ENCODE assay signal across 8 cellular contexts in genomic region chr1:23367791-23368561, GRCh38. TPM values are rescaled to one million over a fixed set of nuclear protein-coding genes. Genes with fewer than 3 reads are reported as not detected.
A peak's percentile ranks its signal among the peaks of the same experiment; 100 is the strongest.
DNase-seq lines count a peak whose midpoint lies in the region; ATAC-seq and TF ChIP-seq lines count a peak whose summit lies in the region.

No MANE protein-coding gene starts in this region.

- CTCF ChIA-PET in activated naive CD4-positive, alpha-beta T cell treated with anti-CD3 and anti-CD28 coated beads, Interleukin-2, amount 10 ng/mL, durations not matched to agents 7 days and 5 days (lab: Charles Lee): interaction anchor here (0.8 to 1.5 kb wide), 6 partner anchors 22 to 190 kb away, joined by 3 to 7 read pairs (median 4); partner anchors contain the start of gene HNRNPR

- no peaks in the 10 kb centered on the region; the same call in 1 of the 2 replicates for H3K27me3 Mint-ChIP-seq in HFFc6 (ENCODE audit: insufficient read depth)
- H3K27me3 Mint-ChIP-seq in activated naive CD4-positive, alpha-beta T cell treated with anti-CD3 and anti-CD28 coated beads, Interleukin-2, amount 10 ng/mL, durations not matched to agents 7 days and 5 days: no peaks in the 10 kb centered on the region

- H3K36me3 ChIP-seq in gastroesophageal sphincter (peaks cover 1 to 39% of the 10 kb centered on the region in 2 donors), neutrophil (no peaks in the 10 kb centered on the region)

- H3K4me3 ChIP-seq in gastroesophageal sphincter (peak overlapping the region; percentile 46 to 64), neutrophil (ENCODE audit: low read depth in 1 of 2, low read length in 1 of 2) (peak overlapping the region; percentile 99 to 100)

- H3K27ac Mint-ChIP-seq in HFFc6: peak overlapping the region; percentile 92
- H3K27ac Mint-ChIP-seq in activated naive CD4-positive, alpha-beta T cell treated with anti-CD3 and anti-CD28 coated beads, Interleukin-2, amount 10 ng/mL, durations not matched to agents 7 days and 5 days: peak overlapping the region; percentile 98

- peak overlapping the region; percentile 86 to 100 (median 97) for H3K27ac ChIP-seq in gastroesophageal sphincter
- H3K27ac ChIP-seq in neutrophil: peak overlapping the region; percentile 85
- peak overlapping the region; percentile 99 for H3K27ac ChIP-seq in substantia nigra (ENCODE audit: low read depth, low read length, poor library complexity, severe bottlenecking)

- peak overlapping the region; percentile 93 for H3K4me3 Mint-ChIP-seq in HFFc6
- peak overlapping the region; percentile 97 for H3K4me3 Mint-ChIP-seq in activated naive CD4-positive, alpha-beta T cell treated with anti-CD3 and anti-CD28 coated beads, Interleukin-2, amount 10 ng/mL, durations not matched to agents 7 days and 5 days

- peaks cover 50% of the 10 kb centered on the region for H3K36me3 Mint-ChIP-seq in HFFc6 (ENCODE audit: low read depth)
- peaks cover 42% of the 10 kb centered on the region for H3K36me3 Mint-ChIP-seq in activated naive CD4-positive, alpha-beta T cell treated with anti-CD3 and anti-CD28 coated beads, Interleukin-2, amount 10 ng/mL, durations not matched to agents 7 days and 5 days

- H3K4me1 ChIP-seq in gastroesophageal sphincter (peaks cover 5 to 56% (median 32%) of the 10 kb centered on the region in 3 donors), neutrophil (ENCODE audit: control insufficient read depth in 1 of 2, insufficient read depth in 1 of 2, low read depth in 1 of 2, low read length in 1 of 2) (peaks cover 19 to 21% of the 10 kb centered on the region in 2 experiments)

- H3K4me1 Mint-ChIP-seq in HFFc6 (ENCODE audit: low read depth): peaks cover 51% of the 10 kb centered on the region
- H3K4me1 Mint-ChIP-seq in activated naive CD4-positive, alpha-beta T cell treated with anti-CD3 and anti-CD28 coated beads, Interleukin-2, amount 10 ng/mL, durations not matched to agents 7 days and 5 days: peaks cover 40% of the 10 kb centered on the region

- peak; percentile 97 for ATAC-seq in gastroesophageal sphincter

- no peaks in the 10 kb centered on the region for H3K27me3 ChIP-seq in gastroesophageal sphincter
- H3K27me3 ChIP-seq in neutrophil: no peaks in the 10 kb centered on the region

- TF ChIP-seq CTCF in HFFc6 (IDR thresholded peaks at IDR 0.05) (no peak), gastroesophageal sphincter (IDR thresholded peaks at IDR 0.05) (peak in 1 of 4 experiments; percentile 25), neutrophil (IDR thresholded peaks at IDR 0.05) (peak; percentile 27)

- no peak for TF ChIP-seq EP300 in gastroesophageal sphincter (IDR thresholded peaks at IDR 0.05)

- in situ Hi-C loops in SK-MEL-5 (cut with HindIII; ENCODE audit: low pct_unique_long_range_greater_than_20kb, low sequenced_read_pairs): no loop called here

- peaks cover 41% of the 10 kb centered on the region for H3K9me3 Mint-ChIP-seq in HFFc6
- peaks cover 24% of the 10 kb centered on the region for H3K9me3 Mint-ChIP-seq in activated naive CD4-positive, alpha-beta T cell treated with anti-CD3 and anti-CD28 coated beads, Interleukin-2, amount 10 ng/mL, durations not matched to agents 7 days and 5 days

- H3K9me3 ChIP-seq in gastroesophageal sphincter (peaks cover 0 to 20% (median 0%) of the 10 kb centered on the region in 3 donors), neutrophil (peaks cover 1% of the 10 kb centered on the region)

- 1 to 7% methylated on average over 2 to 20 of the region's 41 CpGs for WGBS in gastroesophageal sphincter (ENCODE audit: low coverage in 1 of 2), 2 donors

- DNase-seq in GM04504 (ENCODE audit: low read depth) (peak; percentile 98), HFFc6 (peak; percentile 99), NAMALWA (ENCODE audit: low spot score) (peak; percentile 99), SK-MEL-5 (ENCODE audit: low read depth, low spot score) (peak; percentile 98), substantia nigra (lab: John Stamatoyannopoulos, UW) (peak; percentile 74 to 99 (median 98))
- DNase-seq in activated naive CD4-positive, alpha-beta T cell treated with anti-CD3 and anti-CD28 coated beads, Interleukin-2, amount 10 ng/mL, durations not matched to agents 7 days and 5 days: peak; percentile 99

- peak; percentile 70 to 75 for TF ChIP-seq POLR2A in gastroesophageal sphincter (IDR thresholded peaks at IDR 0.05)

RNA-seq across cellular contexts. Expression of gene ZNF436, which starts 1.7 kb away (rescaled TPM):
- total RNA-seq in HFFc6 (2021; fragmentation: NEBNext Ultra II Directional; extraction: Animal tissue kit (Norgen Biotek cat#: 25700)): 1 to 10 TPM; 7.3 to 9.9 (median 8.8) TPM
- total RNA-seq in SK-MEL-5 (2014; rRNA removed; shearing (Covaris generic)): 8.1 and 8.5 TPM in 2 replicates
- 3.6 and 4.9 TPM in 2 replicates for polyA plus RNA-seq in SK-MEL-5 (2015; cell fraction: cytosol; rRNA removed)
- polyA plus RNA-seq in SK-MEL-5 (2015; cell fraction: nucleus; rRNA removed): 9.9 and 10.1 TPM in 2 replicates
- 10 to 100 TPM; 14.9 to 18.8 (median 16.6) TPM for total RNA-seq in gastroesophageal sphincter

RNA-seq across cellular contexts. Expression of gene HNRNPR, which starts 23.9 kb away (rescaled TPM):
- 100 to 1,000 TPM; 115 to 147 (median 144) TPM for total RNA-seq in HFFc6 (2021; fragmentation: NEBNext Ultra II Directional; extraction: Animal tissue kit (Norgen Biotek cat#: 25700))
- total RNA-seq in SK-MEL-5 (2014; rRNA removed; shearing (Covaris generic)): 101 and 110 TPM in 2 replicates
- polyA plus RNA-seq in SK-MEL-5 (2015; cell fraction: cytosol; rRNA removed): 136 and 162 TPM in 2 replicates
- 52.7 and 55.8 TPM in 2 replicates for polyA plus RNA-seq in SK-MEL-5 (2015; cell fraction: nucleus; rRNA removed)
- 10 to 100 TPM; 67.5 to 91.1 (median 73.6) TPM for total RNA-seq in gastroesophageal sphincter

RNA-seq across cellular contexts. Expression of gene TCEA3, which starts 56.6 kb away (rescaled TPM):
- 1 to 10 TPM; 6.0 to 8.4 (median 7.1) TPM for total RNA-seq in HFFc6 (2021; fragmentation: NEBNext Ultra II Directional; extraction: Animal tissue kit (Norgen Biotek cat#: 25700))
- 0.05 TPM in 1 of 2 replicates, not detected in the other for total RNA-seq in SK-MEL-5 (2014; rRNA removed; shearing (Covaris generic))
- not detected in 2 replicates for polyA plus RNA-seq in SK-MEL-5 (2015; cell fraction: cytosol; rRNA removed)
- 0.31 TPM in 1 of 2 replicates, not detected in the other for polyA plus RNA-seq in SK-MEL-5 (2015; cell fraction: nucleus; rRNA removed)
- total RNA-seq in gastroesophageal sphincter: 10 to 100 TPM; 21.4 to 45.8 (median 26.6) TPM

Comparison
In these comparisons a context has a peak if more than half of its experiments do, and no peak if none do; other contexts are left out.
1. Peak in every context shown above with its lines: DNase-seq, ATAC-seq, H3K4me3 ChIP-seq and H3K27ac ChIP-seq.